Comparison of ENCODE assay signal across 7 cellular contexts in genomic region chr6:133693565-133693964, GRCh38.
"Had no signal": no experiment of that assay in that cellular context is flagged by ENCODE, and none has a peak within 500 bp of the region (broad histone marks: within the 10 kb centered on the region; RNA-seq: fewer than 3 reads in every experiment).

No MANE protein-coding gene starts in this region.

- H3K4me2 ChIP-seq: KMS-11 had no signal

- H3K27ac ChIP-seq: HL-60, KMS-11 had no signal

- H3K9ac ChIP-seq: KMS-11 had no signal

- FAIRE-seq: HepG2, HTR-8/SVneo had no signal

- DNase-seq: IMR-90, KBM-7, KG1 had no signal

- ATAC-seq: HepG2 had no signal
